ENCODE assay signal across 8 cellular contexts in genomic region chr5:10762178-10762775, GRCh38. TPM values are rescaled to one million over a fixed set of nuclear protein-coding genes. Genes with fewer than 3 reads are reported as not detected.
A peak's percentile ranks its signal among the peaks of the same experiment; 100 is the strongest.
DNase-seq lines count a peak whose midpoint lies in the region; ATAC-seq, FAIRE-seq and TF ChIP-seq lines count a peak whose summit lies in the region.

No MANE protein-coding gene starts in this region.

- intact Hi-C loops in activated CD4-positive, alpha-beta T cell treated with anti-CD3 and anti-CD28 coated beads, Interleukin-2, amount 10 ng/mL, durations not matched to agents 24 days and 14 days (cut with micrococcal nuclease): loop anchor here (5.0 kb wide), 5 partner anchors 60 to 410 kb away; partner anchors contain the start of genes ANKRD33B, MARCHF6 and ROPN1L
- intact Hi-C loops in GM12878 (cut with micrococcal nuclease; ENCODE audit: unreplicated experiment): loop anchor here (5.0 to 10.0 kb wide), 2 partner anchors 407 to 510 kb away; partner anchors contain the start of genes CCT5 and MARCHF6

- no peak for TF ChIP-seq POLR2A in GM12878 (IDR thresholded peaks at IDR 0.05; ENCODE audit: low read depth, low read length)
- no peak for TF ChIP-seq POLR2A in tibial nerve (IDR thresholded peaks at IDR 0.05)

- TF ChIP-seq CTCF in GM12878 (IDR thresholded peaks at IDR 0.05 in 2 of 3, conservative IDR thresholded peaks at IDR 0.05 in 1 of 3; ENCODE audit: control insufficient read depth in 2 of 3, extremely low read depth in 1 of 3, insufficient read depth in 1 of 3, low read depth in 3 of 3, low read length in 3 of 3) (no peak), lung (IDR thresholded peaks at IDR 0.05; ENCODE audit: control extremely low read depth, extremely low read depth) (no peak), tibial nerve (IDR thresholded peaks at IDR 0.05) (no peak)

- peaks cover 8% of the 10 kb centered on the region for H3K36me3 Mint-ChIP-seq in activated CD4-positive, alpha-beta T cell treated with anti-CD3 and anti-CD28 coated beads, Interleukin-2, amount 10 ng/mL, durations not matched to agents 24 days and 14 days (ENCODE audit: low read depth)

- RAD21 ChIA-PET in GM12878 (lab: Charles Lee; ENCODE audit: unreplicated experiment): no interaction called here

- H3K9me3 Mint-ChIP-seq in activated CD4-positive, alpha-beta T cell treated with anti-CD3 and anti-CD28 coated beads, Interleukin-2, amount 10 ng/mL, durations not matched to agents 24 days and 14 days: no peaks in the 10 kb centered on the region

- no TSS peak for BruUV-seq in GM12878 (replicated peaks; lab: Mats Ljungman, UMichigan)

- H3K36me3 ChIP-seq in GM12878 (ENCODE audit: control insufficient read depth in 2 of 2, insufficient read depth in 2 of 2, low read length in 1 of 2) (no peaks in the 10 kb centered on the region), lung (ENCODE audit: control insufficient read depth in 2 of 2, insufficient read depth in 2 of 2, low read length in 2 of 2) (no peaks in the 10 kb centered on the region), tibial nerve (no peaks in the 10 kb centered on the region)

- H3K4me1 Mint-ChIP-seq in activated CD4-positive, alpha-beta T cell treated with anti-CD3 and anti-CD28 coated beads, Interleukin-2, amount 10 ng/mL, durations not matched to agents 24 days and 14 days: peaks cover 35% of the 10 kb centered on the region

- peaks cover 16% of the 10 kb centered on the region for H3K27me3 Mint-ChIP-seq in activated CD4-positive, alpha-beta T cell treated with anti-CD3 and anti-CD28 coated beads, Interleukin-2, amount 10 ng/mL, durations not matched to agents 24 days and 14 days

- no peaks in the 10 kb centered on the region for H3K9me3 ChIP-seq in GM12878 (replicated peaks; ENCODE audit: control insufficient read depth, insufficient read depth, low read length)
- H3K9me3 ChIP-seq in lung (ENCODE audit: control insufficient read depth in 2 of 2, insufficient read depth in 1 of 2, low read length in 1 of 2): no peaks in the 10 kb centered on the region
- H3K9me3 ChIP-seq in tibial nerve: no peaks in the 10 kb centered on the region

- CTCF ChIA-PET in GM12878 (lab: Yijun Ruan, JAX): interaction anchor here (0.9 kb wide), 1 partner anchor 59 kb away, joined by 3 read pairs; no protein-coding TSS in a partner anchor

- WGBS in GM12878 (ENCODE audit: insufficient coverage, insufficient replicate concordance, low lambda C conversion rate, missing lambda C conversion rate): 95% methylated on average over 11 of the region's 11 CpGs
- 28 to 69% methylated on average over 11 of the region's 11 CpGs for WGBS in lung, 2 donors
- WGBS in tibial nerve, 2 donors: 86 to 93% methylated on average over 11 of the region's 11 CpGs

- no peak overlapping the region for H3K9ac ChIP-seq in GM12878 (ENCODE audit: control insufficient read depth, insufficient read depth, low read length)

- H3K4me1 ChIP-seq in GM12878 (ENCODE audit: control insufficient read depth, insufficient read depth, low read length): peaks cover 10% of the 10 kb centered on the region
- peaks cover 6 to 10% of the 10 kb centered on the region in 2 donors for H3K4me1 ChIP-seq in lung (ENCODE audit: control insufficient read depth in 2 of 2, insufficient read depth in 2 of 2, low read length in 2 of 2)
- peaks cover 0 to 49% (median 10%) of the 10 kb centered on the region in 4 donors for H3K4me1 ChIP-seq in tibial nerve

- FAIRE-seq in GM12878 (lab: Jason Lieb, UNC): peak; percentile 88

- TF ChIP-seq RAD21 in GM12878 (IDR thresholded peaks at IDR 0.05; ENCODE audit: insufficient read depth, low read depth, low read length): no peak

- ATAC-seq in GM12878 (no peak), lung (ENCODE audit: insufficient read depth, low FRiP score) (no peak), HG02973 (IDR thresholded peaks at IDR 0.05; ENCODE audit: unreplicated experiment) (no peak), HG03280 (IDR thresholded peaks at IDR 0.05; ENCODE audit: unreplicated experiment) (no peak)

- H3K4me3 ChIP-seq in GM12878 (peak overlapping the region; percentile 81; the same call in 1 of the 2 replicates), lung (no peak overlapping the region), tibial nerve (no peak overlapping the region)

- in situ Hi-C loops in GM12878 (cut with MboI): no loop called here

- POLR2A ChIA-PET in GM12878 (lab: Charles Lee): no interaction called here

- H3K27me3 ChIP-seq in GM12878 (replicated peaks in 1 of 2; ENCODE audit: control insufficient read depth in 2 of 2, insufficient read depth in 2 of 2, low read length in 1 of 2): no peaks in the 10 kb centered on the region
- H3K27me3 ChIP-seq in lung (ENCODE audit: control insufficient read depth, insufficient read depth): no peaks in the 10 kb centered on the region
- no peaks in the 10 kb centered on the region for H3K27me3 ChIP-seq in tibial nerve

- TF ChIP-seq EP300 in GM12878 (IDR thresholded peaks at IDR 0.05; ENCODE audit: borderline replicate concordance in 1 of 2, control insufficient read depth in 1 of 2, low read depth in 2 of 2, low read length in 2 of 2) (no peak), tibial nerve (IDR thresholded peaks at IDR 0.05) (peak in 1 of 2 donors; percentile 71)

- SMC1A ChIA-PET in GM12878 (lab: Charles Lee; ENCODE audit: uncharacterized antibody, unreplicated experiment): no interaction called here

- peak overlapping the region; percentile 82; the same call in 1 of the 2 replicates for H3K27ac ChIP-seq in GM12878 (ENCODE audit: control insufficient read depth, insufficient read depth)
- peak overlapping the region; percentile 39 to 96 for H3K27ac ChIP-seq in lung (ENCODE audit: low read depth in 1 of 2, low read length in 1 of 2)
- H3K27ac ChIP-seq in tibial nerve: peak overlapping the region; percentile 93 to 98 (median 95)

- H2AFZ ChIP-seq in GM12878 (ENCODE audit: control insufficient read depth, low read depth, low read length): peak overlapping the region; percentile 68

- peak overlapping the region; percentile 91 for H3K4me3 Mint-ChIP-seq in activated CD4-positive, alpha-beta T cell treated with anti-CD3 and anti-CD28 coated beads, Interleukin-2, amount 10 ng/mL, durations not matched to agents 24 days and 14 days

- H4K20me1 ChIP-seq in GM12878 (ENCODE audit: control insufficient read depth, insufficient read depth): no peaks in the 10 kb centered on the region

- H3K4me2 ChIP-seq in GM12878 (ENCODE audit: control insufficient read depth, insufficient read depth): peak overlapping the region; percentile 93

- peaks cover 36% of the 10 kb centered on the region for H3K79me2 ChIP-seq in GM12878 (ENCODE audit: control insufficient read depth, insufficient read depth, low read length)

- H3K27ac Mint-ChIP-seq in activated CD4-positive, alpha-beta T cell treated with anti-CD3 and anti-CD28 coated beads, Interleukin-2, amount 10 ng/mL, durations not matched to agents 24 days and 14 days: peak overlapping the region; percentile 64

- peak; percentile 58 for DNase-seq in activated CD4-positive, alpha-beta T cell treated with anti-CD3 and anti-CD28 coated beads, Interleukin-2, amount 10 ng/mL, durations not matched to agents 24 days and 14 days
- no peak for DNase-seq in activated CD4-positive, alpha-beta T cell treated with anti-CD3 and anti-CD28 coated beads, Interleukin-2, amount 50 U/mL, for 1 hour
- no peak for DNase-seq in GM12878 (ENCODE audit: low read depth, low spot score)
- peak; percentile 54 for DNase-seq in lung (ENCODE audit: low spot score)
- DNase-seq in tibial nerve (ENCODE audit: low spot score in 2 of 2): peak in 1 of 2 donors; percentile 58
- no peak for DNase-seq in NCI-H2081 treated with DMSO at 0.1 percent for 48 hours (lab: John Stamatoyannopoulos, UW)

TF ChIP-seq in GM12878, 131 proteins besides CTCF, POLR2A, EP300 and RAD21 (continues in another document):
- TF ChIP-seq PAX8 (IDR thresholded peaks at IDR 0.05) (no peak), SPI1 (IDR thresholded peaks at IDR 0.05; ENCODE audit: borderline replicate concordance, insufficient read depth, low read depth, low read length) (no peak), FOS (IDR thresholded peaks at IDR 0.05; ENCODE audit: borderline replicate concordance, extremely low read depth, insufficient read length) (no peak), ZBTB33 (IDR thresholded peaks at IDR 0.05) (no peak), FOXK2 (IDR thresholded peaks at IDR 0.05) (no peak)

RNA-seq across cellular contexts. Expression of gene DAP, which starts 1.2 kb away (rescaled TPM):
- total RNA-seq in activated CD4-positive, alpha-beta T cell treated with anti-CD3 and anti-CD28 coated beads, Interleukin-2, amount 10 ng/mL, durations not matched to agents 24 days and 14 days: 54.5 and 54.9 TPM in 2 replicates
- 67.9 and 68.0 TPM in 2 replicates for total RNA-seq in GM12878 (2013; cell fraction: nucleolus; rRNA removed)
- total RNA-seq in GM12878 (2014; rRNA removed): 24.9 and 25.7 TPM in 2 replicates
- 27.2 and 28.9 TPM in 2 replicates for total RNA-seq in GM12878 (2014; rRNA removed; fragmentation: Illumina TruSeq; extraction: Trizol)
- 93.1 and 94.8 TPM in 2 replicates for total RNA-seq in GM12878 (2021)
- 64.4 TPM for polyA plus RNA-seq in GM12878 (2011; ENCODE audit: low read depth)
- polyA plus RNA-seq in GM12878 (2011; rRNA removed): 27.0 and 35.0 TPM in 2 replicates
- polyA plus RNA-seq in GM12878 (2011; cell fraction: cytosol; rRNA removed): 63.7 and 66.4 TPM in 2 replicates
- polyA plus RNA-seq in GM12878 (2011; cell fraction: nucleus; rRNA removed): 46.5 and 46.6 TPM in 2 replicates
- 82.2 and 86.0 TPM in 2 replicates for polyA plus RNA-seq in GM12878 (2012)
- polyA plus RNA-seq in GM12878 (2014; fragmentation: Illumina TruSeq; extraction: Trizol): 63.7 and 98.6 TPM in 2 replicates
- 10 to 100 TPM; 12.9 to 18.1 TPM for polyA plus RNA-seq in GM12878 (2014; fragmentation: Nextera tagmentation; extraction: Ambion mirVana)
- polyA plus RNA-seq in GM12878 (2014; rRNA removed): 64.9 and 67.3 TPM in 2 replicates
- 100 to 1,000 TPM; 123 to 130 TPM for polyA plus RNA-seq in GM12878 (2016; fragmentation: Nextera tagmentation; extraction: Ambion mirVana)
- 25.2 and 44.6 TPM in 2 replicates for polyA minus RNA-seq in GM12878 (2011; rRNA and poly(A)+ RNA removed)
- 19.5 and 24.0 TPM in 2 replicates for polyA minus RNA-seq in GM12878 (2011; cell fraction: cytosol; rRNA and poly(A)+ RNA removed)
- 18.0 and 33.5 TPM in 2 replicates for polyA minus RNA-seq in GM12878 (2011; cell fraction: nucleus; rRNA and poly(A)+ RNA removed)
- total RNA-seq in lung: 100 to 1,000 TPM in 1 of 2 donors, 10 to 100 TPM in 1; 49.9 to 131 TPM
- 10 to 100 TPM; 60.4 to 80.1 TPM for polyA plus RNA-seq in lung
- 10 to 100 TPM; 43.0 to 77.7 (median 50.0) TPM for total RNA-seq in tibial nerve

Comparison
In these comparisons a context has a peak if more than half of its experiments do, and no peak if none do; other contexts are left out.
1. DNase-seq: peak in activated CD4-positive, alpha-beta T cell treated with anti-CD3 and anti-CD28 coated beads, Interleukin-2, amount 10 ng/mL, durations not matched to agents 24 days and 14 days (single experiment) and lung (single experiment); none in activated CD4-positive, alpha-beta T cell treated with anti-CD3 and anti-CD28 coated beads, Interleukin-2, amount 50 U/mL, for 1 hour (single experiment), GM12878 (single experiment) and NCI-H2081 treated with DMSO at 0.1 percent for 48 hours (single experiment).
2. Peak in every context shown above with its lines, with median percentiles within 50 percentile points of each other: H3K27ac ChIP-seq.